ENCODE assay signal across 1 cellular context in the genomic region with DNA sequence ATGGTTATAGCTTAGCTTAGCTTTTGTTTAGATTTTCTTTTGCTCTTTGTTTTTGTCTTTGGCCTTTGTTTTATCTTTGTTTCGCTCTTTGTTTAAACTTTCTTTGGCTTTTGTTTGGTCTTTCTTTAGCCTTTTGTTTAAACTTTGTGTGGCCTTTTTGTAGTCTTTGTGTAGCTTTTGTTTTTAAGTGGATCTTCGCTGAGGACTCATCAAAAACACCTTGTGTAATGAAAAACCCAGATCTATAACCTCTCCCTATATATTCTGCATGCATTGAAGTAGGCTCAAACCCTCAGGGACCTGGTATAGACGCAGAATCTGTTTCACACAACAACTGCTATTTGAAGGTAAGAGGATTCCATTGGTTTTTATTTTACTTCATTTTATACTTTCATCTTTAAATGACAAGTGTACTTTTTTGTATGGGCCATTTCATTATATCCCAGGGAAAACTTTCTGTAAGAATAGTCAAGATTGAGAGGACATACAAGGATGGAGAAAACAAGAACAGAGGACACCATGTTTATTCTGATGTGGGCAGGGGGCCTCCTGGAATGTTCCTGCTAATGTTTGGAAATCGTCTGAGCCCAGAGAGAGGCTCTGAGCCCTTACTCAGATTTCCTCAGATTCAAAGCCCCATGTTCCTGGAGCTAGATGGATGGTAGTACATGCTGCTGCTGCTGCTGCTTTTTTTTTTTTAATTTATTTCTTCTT.
TF ChIP-seq lines count a peak whose summit lies in the region.

A gene with protein sequence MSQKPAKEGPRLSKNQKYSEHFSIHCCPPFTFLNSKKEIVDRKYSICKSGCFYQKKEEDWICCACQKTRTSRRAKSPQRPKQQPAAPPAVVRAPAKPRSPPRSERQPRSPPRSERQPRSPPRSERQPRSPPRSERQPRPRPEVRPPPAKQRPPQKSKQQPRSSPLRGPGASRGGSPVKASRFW (plus strand): TSS at position 287 of the 714 bp plus-strand sequence. CDS start 34,390 bp downstream, outside the sequence.

TF ChIP-seq in H1, 55 proteins besides CTCF, POLR2A, EP300 and RAD21:
- TF ChIP-seq ASH2L (IDR thresholded peaks at IDR 0.05; ENCODE audit: low read length) (no peak), SIX5 (IDR thresholded peaks at IDR 0.05; ENCODE audit: low read depth, low read length) (peak; percentile 61)
- TF ChIP-seq, protein P1, sequence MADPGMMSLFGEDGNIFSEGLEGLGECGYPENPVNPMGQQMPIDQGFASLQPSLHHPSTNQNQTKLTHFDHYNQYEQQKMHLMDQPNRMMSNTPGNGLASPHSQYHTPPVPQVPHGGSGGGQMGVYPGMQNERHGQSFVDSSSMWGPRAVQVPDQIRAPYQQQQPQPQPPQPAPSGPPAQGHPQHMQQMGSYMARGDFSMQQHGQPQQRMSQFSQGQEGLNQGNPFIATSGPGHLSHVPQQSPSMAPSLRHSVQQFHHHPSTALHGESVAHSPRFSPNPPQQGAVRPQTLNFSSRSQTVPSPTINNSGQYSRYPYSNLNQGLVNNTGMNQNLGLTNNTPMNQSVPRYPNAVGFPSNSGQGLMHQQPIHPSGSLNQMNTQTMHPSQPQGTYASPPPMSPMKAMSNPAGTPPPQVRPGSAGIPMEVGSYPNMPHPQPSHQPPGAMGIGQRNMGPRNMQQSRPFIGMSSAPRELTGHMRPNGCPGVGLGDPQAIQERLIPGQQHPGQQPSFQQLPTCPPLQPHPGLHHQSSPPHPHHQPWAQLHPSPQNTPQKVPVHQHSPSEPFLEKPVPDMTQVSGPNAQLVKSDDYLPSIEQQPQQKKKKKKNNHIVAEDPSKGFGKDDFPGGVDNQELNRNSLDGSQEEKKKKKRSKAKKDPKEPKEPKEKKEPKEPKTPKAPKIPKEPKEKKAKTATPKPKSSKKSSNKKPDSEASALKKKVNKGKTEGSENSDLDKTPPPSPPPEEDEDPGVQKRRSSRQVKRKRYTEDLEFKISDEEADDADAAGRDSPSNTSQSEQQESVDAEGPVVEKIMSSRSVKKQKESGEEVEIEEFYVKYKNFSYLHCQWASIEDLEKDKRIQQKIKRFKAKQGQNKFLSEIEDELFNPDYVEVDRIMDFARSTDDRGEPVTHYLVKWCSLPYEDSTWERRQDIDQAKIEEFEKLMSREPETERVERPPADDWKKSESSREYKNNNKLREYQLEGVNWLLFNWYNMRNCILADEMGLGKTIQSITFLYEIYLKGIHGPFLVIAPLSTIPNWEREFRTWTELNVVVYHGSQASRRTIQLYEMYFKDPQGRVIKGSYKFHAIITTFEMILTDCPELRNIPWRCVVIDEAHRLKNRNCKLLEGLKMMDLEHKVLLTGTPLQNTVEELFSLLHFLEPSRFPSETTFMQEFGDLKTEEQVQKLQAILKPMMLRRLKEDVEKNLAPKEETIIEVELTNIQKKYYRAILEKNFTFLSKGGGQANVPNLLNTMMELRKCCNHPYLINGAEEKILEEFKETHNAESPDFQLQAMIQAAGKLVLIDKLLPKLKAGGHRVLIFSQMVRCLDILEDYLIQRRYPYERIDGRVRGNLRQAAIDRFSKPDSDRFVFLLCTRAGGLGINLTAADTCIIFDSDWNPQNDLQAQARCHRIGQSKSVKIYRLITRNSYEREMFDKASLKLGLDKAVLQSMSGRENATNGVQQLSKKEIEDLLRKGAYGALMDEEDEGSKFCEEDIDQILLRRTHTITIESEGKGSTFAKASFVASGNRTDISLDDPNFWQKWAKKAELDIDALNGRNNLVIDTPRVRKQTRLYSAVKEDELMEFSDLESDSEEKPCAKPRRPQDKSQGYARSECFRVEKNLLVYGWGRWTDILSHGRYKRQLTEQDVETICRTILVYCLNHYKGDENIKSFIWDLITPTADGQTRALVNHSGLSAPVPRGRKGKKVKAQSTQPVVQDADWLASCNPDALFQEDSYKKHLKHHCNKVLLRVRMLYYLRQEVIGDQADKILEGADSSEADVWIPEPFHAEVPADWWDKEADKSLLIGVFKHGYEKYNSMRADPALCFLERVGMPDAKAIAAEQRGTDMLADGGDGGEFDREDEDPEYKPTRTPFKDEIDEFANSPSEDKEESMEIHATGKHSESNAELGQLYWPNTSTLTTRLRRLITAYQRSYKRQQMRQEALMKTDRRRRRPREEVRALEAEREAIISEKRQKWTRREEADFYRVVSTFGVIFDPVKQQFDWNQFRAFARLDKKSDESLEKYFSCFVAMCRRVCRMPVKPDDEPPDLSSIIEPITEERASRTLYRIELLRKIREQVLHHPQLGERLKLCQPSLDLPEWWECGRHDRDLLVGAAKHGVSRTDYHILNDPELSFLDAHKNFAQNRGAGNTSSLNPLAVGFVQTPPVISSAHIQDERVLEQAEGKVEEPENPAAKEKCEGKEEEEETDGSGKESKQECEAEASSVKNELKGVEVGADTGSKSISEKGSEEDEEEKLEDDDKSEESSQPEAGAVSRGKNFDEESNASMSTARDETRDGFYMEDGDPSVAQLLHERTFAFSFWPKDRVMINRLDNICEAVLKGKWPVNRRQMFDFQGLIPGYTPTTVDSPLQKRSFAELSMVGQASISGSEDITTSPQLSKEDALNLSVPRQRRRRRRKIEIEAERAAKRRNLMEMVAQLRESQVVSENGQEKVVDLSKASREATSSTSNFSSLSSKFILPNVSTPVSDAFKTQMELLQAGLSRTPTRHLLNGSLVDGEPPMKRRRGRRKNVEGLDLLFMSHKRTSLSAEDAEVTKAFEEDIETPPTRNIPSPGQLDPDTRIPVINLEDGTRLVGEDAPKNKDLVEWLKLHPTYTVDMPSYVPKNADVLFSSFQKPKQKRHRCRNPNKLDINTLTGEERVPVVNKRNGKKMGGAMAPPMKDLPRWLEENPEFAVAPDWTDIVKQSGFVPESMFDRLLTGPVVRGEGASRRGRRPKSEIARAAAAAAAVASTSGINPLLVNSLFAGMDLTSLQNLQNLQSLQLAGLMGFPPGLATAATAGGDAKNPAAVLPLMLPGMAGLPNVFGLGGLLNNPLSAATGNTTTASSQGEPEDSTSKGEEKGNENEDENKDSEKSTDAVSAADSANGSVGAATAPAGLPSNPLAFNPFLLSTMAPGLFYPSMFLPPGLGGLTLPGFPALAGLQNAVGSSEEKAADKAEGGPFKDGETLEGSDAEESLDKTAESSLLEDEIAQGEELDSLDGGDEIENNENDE (IDR thresholded peaks at IDR 0.05; ENCODE audit: insufficient replicate concordance, low read length), result peak; percentile 50
TF ChIP-seq in H1: peak in this region for 2.
